Comparison of ENCODE assay signal across 1 cellular context in the genomic region with DNA sequence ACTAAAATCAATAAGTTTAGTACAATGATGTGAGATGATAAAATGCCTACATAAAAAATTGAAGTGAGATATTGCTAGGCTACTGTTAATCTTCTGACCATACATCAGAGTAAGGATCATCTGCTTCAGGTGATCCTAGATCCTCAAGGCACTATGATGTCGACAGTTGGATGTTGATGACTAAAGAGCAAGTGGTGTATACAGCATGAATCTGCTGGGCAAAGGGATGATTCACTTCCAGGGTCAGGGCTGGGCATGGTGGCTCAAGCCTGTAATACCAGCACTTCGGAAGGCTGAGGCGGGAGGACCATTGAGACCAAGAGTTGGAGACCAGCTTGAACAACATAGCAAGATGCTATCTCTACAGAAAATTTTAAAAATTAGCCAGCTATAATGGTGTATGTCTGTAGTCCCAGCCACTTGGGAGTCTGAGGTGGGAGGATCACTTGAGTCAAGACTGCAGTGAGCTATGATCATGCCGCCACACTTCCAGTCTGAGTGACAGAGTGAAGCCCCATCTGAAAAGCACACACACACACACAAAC.
TF ChIP-seq lines count a peak whose summit lies in the region.

No MANE protein-coding gene starts in this region.

TF ChIP-seq in SK-N-SH, 30 proteins besides CTCF, POLR2A, EP300 and RAD21 (continued from another document):
- TF ChIP-seq, protein P1, sequence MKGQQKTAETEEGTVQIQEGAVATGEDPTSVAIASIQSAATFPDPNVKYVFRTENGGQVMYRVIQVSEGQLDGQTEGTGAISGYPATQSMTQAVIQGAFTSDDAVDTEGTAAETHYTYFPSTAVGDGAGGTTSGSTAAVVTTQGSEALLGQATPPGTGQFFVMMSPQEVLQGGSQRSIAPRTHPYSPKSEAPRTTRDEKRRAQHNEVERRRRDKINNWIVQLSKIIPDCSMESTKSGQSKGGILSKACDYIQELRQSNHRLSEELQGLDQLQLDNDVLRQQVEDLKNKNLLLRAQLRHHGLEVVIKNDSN (IDR thresholded peaks at IDR 0.05; ENCODE audit: borderline replicate concordance, low read depth) = no peak
- TF ChIP-seq SIN3A (IDR thresholded peaks at IDR 0.05; ENCODE audit: borderline replicate concordance, low read depth, low read length) = no peak
- no peak for TF ChIP-seq RCOR1 (IDR thresholded peaks at IDR 0.05; ENCODE audit: low read length)
- TF ChIP-seq GABPA (IDR thresholded peaks at IDR 0.05; ENCODE audit: low read depth) = no peak
- TF ChIP-seq MXI1 (IDR thresholded peaks at IDR 0.05; ENCODE audit: low read depth, low read length) = no peak
- no peak for TF ChIP-seq SMC3 (IDR thresholded peaks at IDR 0.05; ENCODE audit: low read depth, low read length)
